ENCODE assay signal across 13 cellular contexts in genomic region chr11:46528445-46529085, GRCh38.
A peak's percentile ranks its signal among the peaks of the same experiment; 100 is the strongest.
DNase-seq lines count a peak whose midpoint lies in the region; ATAC-seq, FAIRE-seq and TF ChIP-seq lines count a peak whose summit lies in the region.
"Had no signal": no experiment of that assay in that cellular context is flagged by ENCODE, and none has a peak within 500 bp of the region (broad histone marks: within the 10 kb centered on the region; RNA-seq: fewer than 3 reads in every experiment).

No MANE protein-coding gene starts in this region.

- H3K27me3 ChIP-seq in lower lobe of right lung (ENCODE audit: low read depth), result no peaks in the 10 kb centered on the region
- H3K27me3 ChIP-seq: upper lobe of left lung had no signal

- H3K4me1 Mint-ChIP-seq in T-helper 17 cell, result peaks cover 21% of the 10 kb centered on the region

- intact Hi-C loops in lower lobe of right lung (cut with DNase I), result no loop called here

- H3K27me3 Mint-ChIP-seq in T-helper 17 cell, result no peaks in the 10 kb centered on the region
- H3K27me3 Mint-ChIP-seq: naive thymus-derived CD8-positive, alpha-beta T cell had no signal

- peaks cover 16% of the 10 kb centered on the region for H3K4me1 ChIP-seq in lower lobe of right lung

- no peak for TF ChIP-seq CTCF in lower lobe of right lung (IDR thresholded peaks at IDR 0.05)
- TF ChIP-seq CTCF in D721Med (IDR thresholded peaks at IDR 0.05; ENCODE audit: insufficient read depth, missing control alignments), result no peak

- H3K36me3 ChIP-seq in lower lobe of right lung, result no peaks in the 10 kb centered on the region
- H3K36me3 ChIP-seq: upper lobe of left lung had no signal

- H3K4me3 Mint-ChIP-seq in T-helper 17 cell, result peak overlapping the region; percentile 19
- H3K4me3 Mint-ChIP-seq: naive thymus-derived CD8-positive, alpha-beta T cell had no signal

- ATAC-seq in activated CD4-positive, CD25-positive, alpha-beta regulatory T cell treated with anti-CD3 and anti-CD28 coated beads, Interleukin-2, amount 50 U/mL, for 24 hours, result peak; percentile 63 to 76
- no peak for ATAC-seq in T-helper 17 cell
- peak; percentile 34 to 57 for ATAC-seq in lower lobe of right lung
- ATAC-seq in HG03460 (IDR thresholded peaks at IDR 0.05; ENCODE audit: unreplicated experiment), result no peak
- no peak for ATAC-seq in HG03039 (IDR thresholded peaks at IDR 0.05; ENCODE audit: unreplicated experiment)

- no peak for DNase-seq in activated CD4-positive, CD25-positive, alpha-beta regulatory T cell (lab: John Stamatoyannopoulos, UW)
- peak; percentile 21 for DNase-seq in CD1c-positive myeloid dendritic cell (ENCODE audit: extremely low spot score)
- no peak for DNase-seq in T-helper 17 cell
- no peak for DNase-seq in lower lobe of right lung
- no peak for DNase-seq in D721Med (ENCODE audit: insufficient read length, low spot score)
- DNase-seq: foreskin melanocyte, NCI-H510A treated with DMSO at 0.1 percent for 48 hours had no signal

- no peak overlapping the region for H3K4me3 ChIP-seq in lower lobe of right lung
- H3K4me3 ChIP-seq: upper lobe of left lung had no signal

- H3K36me3 Mint-ChIP-seq in T-helper 17 cell (ENCODE audit: low read depth), result no peaks in the 10 kb centered on the region

- no peak overlapping the region for H3K27ac Mint-ChIP-seq in T-helper 17 cell

- H3K9me3 ChIP-seq in T-helper 17 cell (ENCODE audit: control insufficient read depth, low read length, poor library complexity, severe bottlenecking), result no peaks in the 10 kb centered on the region
- peaks cover 7% of the 10 kb centered on the region for H3K9me3 ChIP-seq in lower lobe of right lung

- H3K27ac ChIP-seq in lower lobe of right lung, result no peak overlapping the region
- H3K27ac ChIP-seq: C4-2B, upper lobe of left lung had no signal

- FAIRE-seq in D721Med (lab: Jason Lieb, UNC), result no peak

Comparison
In these comparisons a context has a peak if more than half of its experiments do, and no peak if none do; other contexts are left out.
1. ATAC-seq: peak in activated CD4-positive, CD25-positive, alpha-beta regulatory T cell treated with anti-CD3 and anti-CD28 coated beads, Interleukin-2, amount 50 U/mL, for 24 hours (2 of 2) and lower lobe of right lung (2 of 2); none in T-helper 17 cell (single experiment), HG03460 (single experiment) and HG03039 (single experiment).